ENCODE assay signal across 10 cellular contexts in genomic region chr6:7148100-7148822, GRCh38. TPM values are rescaled to one million over a fixed set of nuclear protein-coding genes. Genes with fewer than 3 reads are reported as not detected.
DNase-seq lines count a peak whose midpoint lies in the region; ATAC-seq and TF ChIP-seq lines count a peak whose summit lies in the region.
"Had no signal": no experiment of that assay in that cellular context is flagged by ENCODE, and none has a peak within 500 bp of the region (broad histone marks: within the 10 kb centered on the region; RNA-seq: fewer than 3 reads in every experiment).

No MANE protein-coding gene starts in this region.

- DNase-seq in EH (ENCODE audit: low read depth) (peak; percentile 86), NB4 (ENCODE audit: low read depth) (peak; percentile 64), endothelial cell (ENCODE audit: low spot score) (no peak), osteocyte (ENCODE audit: extremely low spot score, unreplicated experiment) (peak; percentile 17), NCI-H2227 treated with DMSO at 0.1 percent for 48 hours (lab: John Stamatoyannopoulos, UW) (no peak), inferior parietal cortex (ENCODE audit: extremely low spot score) (no peak), heart left ventricle (no peak)
- DNase-seq: stimulated activated CD4-positive, alpha-beta T cell treated with anti-CD3 and anti-CD28 coated beads, Interleukin-12 subunit alpha, Interleukin-12 subunit beta, amount 100 ng/mL, for 4 hours had no signal

- H3K36me3 Mint-ChIP-seq in endothelial cell (ENCODE audit: low read depth, unreplicated experiment) (no peaks in the 10 kb centered on the region), osteocyte (ENCODE audit: unreplicated experiment) (no peaks in the 10 kb centered on the region)

- H3K9me3 ChIP-seq in heart left ventricle: no peaks in the 10 kb centered on the region
- H3K9me3 ChIP-seq: HAP-1 had no signal

- H3K9me3 Mint-ChIP-seq in endothelial cell (ENCODE audit: unreplicated experiment) (no peaks in the 10 kb centered on the region), osteocyte (ENCODE audit: unreplicated experiment) (no peaks in the 10 kb centered on the region)

- H3K27me3 Mint-ChIP-seq in endothelial cell (ENCODE audit: unreplicated experiment) (peaks cover 5% of the 10 kb centered on the region), osteocyte (ENCODE audit: unreplicated experiment) (no peaks in the 10 kb centered on the region)

- H3K4me3 Mint-ChIP-seq in endothelial cell (ENCODE audit: unreplicated experiment): no peak overlapping the region
- no peak overlapping the region for H3K4me3 Mint-ChIP-seq in osteocyte (ENCODE audit: unreplicated experiment)

- no peaks in the 10 kb centered on the region for H3K36me3 ChIP-seq in heart left ventricle
- H3K36me3 ChIP-seq: HAP-1 had no signal

- H3K4me1 ChIP-seq in heart left ventricle: peaks cover 4 to 83% (median 62%) of the 10 kb centered on the region in 12 donors

- no peaks in the 10 kb centered on the region for H3K27me3 ChIP-seq in heart left ventricle

- TF ChIP-seq CTCF in NB4 (IDR thresholded peaks at IDR 0.05; ENCODE audit: low read depth, low read length) (no peak), endothelial cell (IDR thresholded peaks at IDR 0.05; ENCODE audit: unreplicated experiment) (no peak), osteocyte (IDR thresholded peaks at IDR 0.05) (no peak), heart left ventricle (IDR thresholded peaks at IDR 0.05) (no peak)

- H3K27ac Mint-ChIP-seq in endothelial cell (ENCODE audit: unreplicated experiment) (peak overlapping the region; percentile 96), osteocyte (ENCODE audit: unreplicated experiment) (no peak overlapping the region)

- TF ChIP-seq POLR2A in NB4 (IDR thresholded peaks at IDR 0.05; ENCODE audit: extremely low read depth, insufficient read length) (no peak), heart left ventricle (IDR thresholded peaks at IDR 0.05) (no peak)

- ATAC-seq in GM21528 (IDR thresholded peaks at IDR 0.05; ENCODE audit: low FRiP score, unreplicated experiment) (no peak), heart left ventricle (no peak)

- WGBS in heart left ventricle, 4 donors: 71 to 80% (median 76%) methylated on average over 5 of the region's 5 CpGs

- H3K4me3 ChIP-seq in NB4 (ENCODE audit: low read depth, low read length): peak overlapping the region; percentile 78
- no peak overlapping the region for H3K4me3 ChIP-seq in heart left ventricle
- H3K4me3 ChIP-seq: HAP-1 had no signal

- H3K27ac ChIP-seq in heart left ventricle: peak overlapping the region in 2 of 12 donors; percentile 69 to 95

- intact Hi-C loops in heart left ventricle (cut with DNase I): no loop called here

- H3K4me1 Mint-ChIP-seq in endothelial cell (ENCODE audit: unreplicated experiment) (peaks cover 55% of the 10 kb centered on the region), osteocyte (ENCODE audit: unreplicated experiment) (peaks cover 81% of the 10 kb centered on the region)

RNA-seq across cellular contexts. Expression of gene RREB1, which starts 40.5 kb away (rescaled TPM):
- 57.6 TPM for total RNA-seq in endothelial cell (ENCODE audit: unreplicated experiment)
- total RNA-seq in osteocyte: 29.4 and 29.9 TPM in 2 replicates
- total RNA-seq in heart left ventricle: 10 to 100 TPM; 28.6 to 49.4 (median 40.1) TPM
- polyA plus RNA-seq in heart left ventricle: 1 to 10 TPM; 8.7 to 9.1 TPM

Comparison
In these comparisons a context has a peak if more than half of its experiments do, and no peak if none do; other contexts are left out.
1. DNase-seq: peak in EH (single experiment), NB4 (single experiment) and osteocyte (single experiment); none in endothelial cell (single experiment), NCI-H2227 treated with DMSO at 0.1 percent for 48 hours (single experiment), inferior parietal cortex (single experiment) and heart left ventricle (0 of 5).